Comparison of ENCODE assay signal across 1 cellular context in genomic region chr11:3614742-3615171, GRCh38.
TF ChIP-seq lines count a peak whose summit lies in the region.

No MANE protein-coding gene starts in this region.

TF ChIP-seq in GM12878, 131 proteins besides CTCF, POLR2A, EP300 and RAD21 (continued from another document):
- TF ChIP-seq RELB (IDR thresholded peaks at IDR 0.05; ENCODE audit: low read depth): 0 out of 2 replicates have a peak, but pooled peaks have one; percentile 17
- TF ChIP-seq BHLHE40 (IDR thresholded peaks at IDR 0.05; ENCODE audit: borderline replicate concordance in 1 of 2, low read depth in 2 of 2, low read length in 1 of 2): peak; percentile 48 to 71
- TF ChIP-seq RUNX3 (IDR thresholded peaks at IDR 0.05; ENCODE audit: low read length): peak; percentile 76
